Comparison of ENCODE assay signal across 34 cellular contexts in the genomic region with DNA sequence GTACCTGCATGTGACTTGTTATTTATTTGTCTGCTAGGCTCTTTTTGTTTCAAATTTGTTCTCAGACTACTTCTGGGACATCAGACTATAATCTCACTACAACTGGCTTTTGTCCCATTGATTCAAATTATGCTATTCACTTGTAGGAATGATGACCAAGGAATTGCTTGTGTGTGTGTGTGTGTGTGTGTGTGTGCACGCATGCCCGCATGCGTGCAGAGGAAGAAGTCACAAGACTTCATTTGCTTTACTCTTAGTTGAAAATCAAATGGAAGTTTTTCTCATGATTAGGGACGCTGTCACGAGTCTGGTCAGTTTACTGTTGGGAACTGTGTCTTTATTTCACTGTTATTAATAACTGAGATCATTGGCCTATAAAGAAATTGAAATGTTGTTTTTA.
"Had no signal": no experiment of that assay in that cellular context is flagged by ENCODE, and none has a peak within 500 bp of the region (broad histone marks: within the 10 kb centered on the region; RNA-seq: fewer than 3 reads in every experiment).

No MANE protein-coding gene starts in this region.

- ATAC-seq: activated naive CD4-positive, alpha-beta T cell treated with anti-CD3 and anti-CD28 coated beads, Interleukin-2, amount 50 U/mL, for 72 hours; activated naive CD8-positive, alpha-beta T cell treated with anti-CD3 and anti-CD28 coated beads, Interleukin-2, amount 50 U/mL, for 24 hours; activated T-cell treated with anti-CD3 and anti-CD28 coated beads, Interleukin-2, amount 50 U/mL, for 4 hours; activated T-cell treated with anti-CD3 and anti-CD28 coated beads, Interleukin-2, amount 50 U/mL, for 72 hours; activated T-helper 17 cell treated with anti-CD3 and anti-CD28 coated beads, Interleukin-2, amount 50 U/mL, for 72 hours; body of pancreas had no signal

- DNase-seq: activated effector memory CD4-positive, alpha-beta T cell treated with anti-CD3 and anti-CD28 coated beads, Interleukin-2, amount 50 U/mL, for 16 hours; activated effector memory CD4-positive, alpha-beta T cell treated with Interleukin-2 at 50 U/mL for 16 hours; activated gamma-delta T cell; activated gamma-delta T cell treated with Interleukin-2 at 50 U/mL for 16 hours; activated naive CD4-positive, alpha-beta T cell; activated naive CD4-positive, alpha-beta T cell treated with anti-CD3 and anti-CD28 coated beads for 36 hours; activated naive CD4-positive, alpha-beta T cell treated with anti-CD3 and anti-CD28 coated beads, Interleukin-2, amount 10 ng/mL, durations not matched to agents 7 days and 5 days; activated naive CD4-positive, alpha-beta T cell treated with anti-CD3 and anti-CD28 coated beads, Interleukin-2, amount 50 U/mL, for 16 hours; activated naive CD4-positive, alpha-beta T cell treated with Interleukin-2 at 50 U/mL for 16 hours; activated naive CD8-positive, alpha-beta T cell treated with anti-CD3 and anti-CD28 coated beads for 36 hours; activated naive CD8-positive, alpha-beta T cell treated with anti-CD3 and anti-CD28 coated beads, Interleukin-2, amount 10 ng/mL, durations not matched to agents 7 days and 5 days; activated naive CD8-positive, alpha-beta T cell treated with anti-CD3 and anti-CD28 coated beads, Interleukin-2, amount 50 U/mL, for 24 hours; activated T-cell treated with anti-CD3 and anti-CD28 coated beads, Interleukin-2, amount 50 U/mL, for 1 hour; activated T-cell treated with anti-CD3 and anti-CD28 coated beads, Interleukin-2, amount 50 U/mL, for 24 hours; activated T-cell treated with anti-CD3 and anti-CD28 coated beads, Interleukin-2, amount 50 U/mL, for 4 hours; activated T-cell treated with anti-CD3 and anti-CD28 coated beads, Interleukin-2, amount 50 U/mL, for 48 hours; activated T-cell treated with anti-CD3 and anti-CD28 coated beads, Interleukin-2, amount 50 U/mL, for 72 hours; adrenal gland; amniotic stem cell; amygdala; anterior cingulate cortex; aorta; body of pancreas; brain microvascular endothelial cell; caudate nucleus; central memory CD4-positive, alpha-beta T cell; cerebellar nuclear complex had no signal

- H3K27ac ChIP-seq: adrenal gland, ascending aorta, body of pancreas, brain microvascular endothelial cell, breast epithelium, cardiac muscle cell had no signal

- FAIRE-seq: astrocyte, bronchial epithelial cell had no signal
